Comparison of ENCODE assay signal across 1 cellular context in the genomic region with DNA sequence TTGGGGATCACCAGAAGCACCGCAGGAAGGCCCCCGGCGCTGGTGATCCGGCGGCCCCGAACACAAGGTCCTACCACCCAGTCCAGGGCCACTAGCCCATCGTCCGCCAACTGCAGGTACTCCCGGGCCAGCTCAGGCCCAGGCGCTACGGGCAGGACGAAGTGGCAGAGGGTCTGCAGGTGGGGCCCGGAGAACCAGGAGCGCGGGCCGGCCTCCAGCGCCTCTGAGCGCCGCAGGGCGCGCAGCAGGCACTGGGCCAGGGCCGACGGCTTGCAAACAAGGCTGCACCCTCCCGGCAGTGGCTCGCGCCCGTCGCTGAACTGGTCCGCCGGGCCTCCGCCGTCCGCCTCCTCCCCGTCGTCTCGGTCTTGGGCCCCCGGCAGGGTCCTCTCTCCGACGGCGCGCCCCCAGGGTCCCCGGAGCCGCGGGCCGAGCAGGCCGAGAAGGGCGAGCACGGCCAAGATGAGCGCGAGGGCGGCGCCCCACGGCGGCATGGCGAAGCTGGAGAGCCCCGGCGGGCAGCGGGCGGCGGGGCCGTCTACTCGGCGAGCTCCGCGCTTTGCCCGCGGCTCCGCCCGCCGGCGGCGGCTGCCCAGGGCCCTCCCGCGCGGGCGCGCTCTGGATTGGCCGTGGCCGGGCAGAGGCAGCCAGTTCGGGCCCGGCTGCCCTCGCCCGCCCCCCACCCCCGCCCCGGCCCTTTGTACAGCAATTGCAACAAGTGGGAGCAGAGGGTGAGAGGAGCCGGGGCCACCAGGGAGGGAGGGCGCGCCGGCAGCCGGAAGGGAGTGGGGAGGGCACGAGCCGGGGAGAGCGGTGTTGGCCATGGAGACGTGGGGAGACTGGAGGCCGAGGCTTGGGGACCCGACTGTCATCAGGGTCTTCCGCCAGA.
A peak's percentile ranks its signal among the peaks of the same experiment; 100 is the strongest.
TF ChIP-seq lines count a peak whose summit lies in the region.

TSS of gene ABHD15 (minus strand) at position 565 of the 889 bp plus-strand sequence. CDS start at position 494, 71 bp downstream.

TF ChIP-seq in HepG2, 621 proteins besides CTCF, POLR2A, EP300 and RAD21 (continued from another document and continues in another):
- TF ChIP-seq NFAT5 (CRISPR knock-in tag; IDR thresholded peaks at IDR 0.05) = 0 out of 2 replicates have a peak, but pooled peaks have one; percentile 31
- TF ChIP-seq KLF11 (CRISPR knock-in tag; IDR thresholded peaks at IDR 0.05) = no peak
- TF ChIP-seq, protein P1, sequence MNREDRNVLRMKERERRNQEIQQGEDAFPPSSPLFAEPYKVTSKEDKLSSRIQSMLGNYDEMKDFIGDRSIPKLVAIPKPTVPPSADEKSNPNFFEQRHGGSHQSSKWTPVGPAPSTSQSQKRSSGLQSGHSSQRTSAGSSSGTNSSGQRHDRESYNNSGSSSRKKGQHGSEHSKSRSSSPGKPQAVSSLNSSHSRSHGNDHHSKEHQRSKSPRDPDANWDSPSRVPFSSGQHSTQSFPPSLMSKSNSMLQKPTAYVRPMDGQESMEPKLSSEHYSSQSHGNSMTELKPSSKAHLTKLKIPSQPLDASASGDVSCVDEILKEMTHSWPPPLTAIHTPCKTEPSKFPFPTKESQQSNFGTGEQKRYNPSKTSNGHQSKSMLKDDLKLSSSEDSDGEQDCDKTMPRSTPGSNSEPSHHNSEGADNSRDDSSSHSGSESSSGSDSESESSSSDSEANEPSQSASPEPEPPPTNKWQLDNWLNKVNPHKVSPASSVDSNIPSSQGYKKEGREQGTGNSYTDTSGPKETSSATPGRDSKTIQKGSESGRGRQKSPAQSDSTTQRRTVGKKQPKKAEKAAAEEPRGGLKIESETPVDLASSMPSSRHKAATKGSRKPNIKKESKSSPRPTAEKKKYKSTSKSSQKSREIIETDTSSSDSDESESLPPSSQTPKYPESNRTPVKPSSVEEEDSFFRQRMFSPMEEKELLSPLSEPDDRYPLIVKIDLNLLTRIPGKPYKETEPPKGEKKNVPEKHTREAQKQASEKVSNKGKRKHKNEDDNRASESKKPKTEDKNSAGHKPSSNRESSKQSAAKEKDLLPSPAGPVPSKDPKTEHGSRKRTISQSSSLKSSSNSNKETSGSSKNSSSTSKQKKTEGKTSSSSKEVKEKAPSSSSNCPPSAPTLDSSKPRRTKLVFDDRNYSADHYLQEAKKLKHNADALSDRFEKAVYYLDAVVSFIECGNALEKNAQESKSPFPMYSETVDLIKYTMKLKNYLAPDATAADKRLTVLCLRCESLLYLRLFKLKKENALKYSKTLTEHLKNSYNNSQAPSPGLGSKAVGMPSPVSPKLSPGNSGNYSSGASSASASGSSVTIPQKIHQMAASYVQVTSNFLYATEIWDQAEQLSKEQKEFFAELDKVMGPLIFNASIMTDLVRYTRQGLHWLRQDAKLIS (CRISPR knock-in tag; IDR thresholded peaks at IDR 0.05) = no peak
- TF ChIP-seq, protein P2, sequence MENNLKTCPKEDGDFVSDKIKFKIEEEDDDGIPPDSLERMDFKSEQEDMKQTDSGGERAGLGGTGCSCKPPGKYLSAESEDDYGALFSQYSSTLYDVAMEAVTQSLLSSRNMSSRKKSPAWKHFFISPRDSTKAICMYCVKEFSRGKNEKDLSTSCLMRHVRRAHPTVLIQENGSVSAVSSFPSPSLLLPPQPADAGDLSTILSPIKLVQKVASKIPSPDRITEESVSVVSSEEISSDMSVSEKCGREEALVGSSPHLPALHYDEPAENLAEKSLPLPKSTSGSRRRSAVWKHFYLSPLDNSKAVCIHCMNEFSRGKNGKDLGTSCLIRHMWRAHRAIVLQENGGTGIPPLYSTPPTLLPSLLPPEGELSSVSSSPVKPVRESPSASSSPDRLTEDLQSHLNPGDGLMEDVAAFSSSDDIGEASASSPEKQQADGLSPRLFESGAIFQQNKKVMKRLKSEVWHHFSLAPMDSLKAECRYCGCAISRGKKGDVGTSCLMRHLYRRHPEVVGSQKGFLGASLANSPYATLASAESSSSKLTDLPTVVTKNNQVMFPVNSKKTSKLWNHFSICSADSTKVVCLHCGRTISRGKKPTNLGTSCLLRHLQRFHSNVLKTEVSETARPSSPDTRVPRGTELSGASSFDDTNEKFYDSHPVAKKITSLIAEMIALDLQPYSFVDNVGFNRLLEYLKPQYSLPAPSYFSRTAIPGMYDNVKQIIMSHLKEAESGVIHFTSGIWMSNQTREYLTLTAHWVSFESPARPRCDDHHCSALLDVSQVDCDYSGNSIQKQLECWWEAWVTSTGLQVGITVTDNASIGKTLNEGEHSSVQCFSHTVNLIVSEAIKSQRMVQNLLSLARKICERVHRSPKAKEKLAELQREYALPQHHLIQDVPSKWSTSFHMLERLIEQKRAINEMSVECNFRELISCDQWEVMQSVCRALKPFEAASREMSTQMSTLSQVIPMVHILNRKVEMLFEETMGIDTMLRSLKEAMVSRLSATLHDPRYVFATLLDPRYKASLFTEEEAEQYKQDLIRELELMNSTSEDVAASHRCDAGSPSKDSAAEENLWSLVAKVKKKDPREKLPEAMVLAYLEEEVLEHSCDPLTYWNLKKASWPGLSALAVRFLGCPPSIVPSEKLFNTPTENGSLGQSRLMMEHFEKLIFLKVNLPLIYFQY (CRISPR knock-in tag; IDR thresholded peaks at IDR 0.05; ENCODE audit: borderline replicate concordance) = no peak
- TF ChIP-seq HES4 (CRISPR knock-in tag; IDR thresholded peaks at IDR 0.05; ENCODE audit: borderline replicate concordance) = peak; percentile 46; the same call in 1 of the 2 replicates
- TF ChIP-seq ZNF335 (CRISPR knock-in tag; IDR thresholded peaks at IDR 0.05) = no peak
- TF ChIP-seq, protein P3, sequence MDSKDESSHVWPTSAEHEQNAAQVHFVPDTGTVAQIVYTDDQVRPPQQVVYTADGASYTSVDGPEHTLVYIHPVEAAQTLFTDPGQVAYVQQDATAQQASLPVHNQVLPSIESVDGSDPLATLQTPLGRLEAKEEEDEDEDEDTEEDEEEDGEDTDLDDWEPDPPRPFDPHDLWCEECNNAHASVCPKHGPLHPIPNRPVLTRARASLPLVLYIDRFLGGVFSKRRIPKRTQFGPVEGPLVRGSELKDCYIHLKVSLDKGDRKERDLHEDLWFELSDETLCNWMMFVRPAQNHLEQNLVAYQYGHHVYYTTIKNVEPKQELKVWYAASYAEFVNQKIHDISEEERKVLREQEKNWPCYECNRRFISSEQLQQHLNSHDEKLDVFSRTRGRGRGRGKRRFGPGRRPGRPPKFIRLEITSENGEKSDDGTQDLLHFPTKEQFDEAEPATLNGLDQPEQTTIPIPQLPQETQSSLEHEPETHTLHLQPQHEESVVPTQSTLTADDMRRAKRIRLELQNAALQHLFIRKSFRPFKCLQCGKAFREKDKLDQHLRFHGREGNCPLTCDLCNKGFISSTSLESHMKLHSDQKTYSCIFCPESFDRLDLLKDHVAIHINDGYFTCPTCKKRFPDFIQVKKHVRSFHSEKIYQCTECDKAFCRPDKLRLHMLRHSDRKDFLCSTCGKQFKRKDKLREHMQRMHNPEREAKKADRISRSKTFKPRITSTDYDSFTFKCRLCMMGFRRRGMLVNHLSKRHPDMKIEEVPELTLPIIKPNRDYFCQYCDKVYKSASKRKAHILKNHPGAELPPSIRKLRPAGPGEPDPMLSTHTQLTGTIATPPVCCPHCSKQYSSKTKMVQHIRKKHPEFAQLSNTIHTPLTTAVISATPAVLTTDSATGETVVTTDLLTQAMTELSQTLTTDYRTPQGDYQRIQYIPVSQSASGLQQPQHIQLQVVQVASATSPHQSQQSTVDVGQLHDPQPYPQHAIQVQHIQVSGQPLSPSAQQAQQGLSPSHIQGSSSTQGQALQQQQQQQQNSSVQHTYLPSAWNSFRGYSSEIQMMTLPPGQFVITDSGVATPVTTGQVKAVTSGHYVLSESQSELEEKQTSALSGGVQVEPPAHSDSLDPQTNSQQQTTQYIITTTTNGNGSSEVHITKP (CRISPR knock-in tag; IDR thresholded peaks at IDR 0.05; ENCODE audit: low read depth) = no peak
- no peak for TF ChIP-seq ZNF12 (CRISPR knock-in tag; IDR thresholded peaks at IDR 0.05)
- TF ChIP-seq, protein P4, sequence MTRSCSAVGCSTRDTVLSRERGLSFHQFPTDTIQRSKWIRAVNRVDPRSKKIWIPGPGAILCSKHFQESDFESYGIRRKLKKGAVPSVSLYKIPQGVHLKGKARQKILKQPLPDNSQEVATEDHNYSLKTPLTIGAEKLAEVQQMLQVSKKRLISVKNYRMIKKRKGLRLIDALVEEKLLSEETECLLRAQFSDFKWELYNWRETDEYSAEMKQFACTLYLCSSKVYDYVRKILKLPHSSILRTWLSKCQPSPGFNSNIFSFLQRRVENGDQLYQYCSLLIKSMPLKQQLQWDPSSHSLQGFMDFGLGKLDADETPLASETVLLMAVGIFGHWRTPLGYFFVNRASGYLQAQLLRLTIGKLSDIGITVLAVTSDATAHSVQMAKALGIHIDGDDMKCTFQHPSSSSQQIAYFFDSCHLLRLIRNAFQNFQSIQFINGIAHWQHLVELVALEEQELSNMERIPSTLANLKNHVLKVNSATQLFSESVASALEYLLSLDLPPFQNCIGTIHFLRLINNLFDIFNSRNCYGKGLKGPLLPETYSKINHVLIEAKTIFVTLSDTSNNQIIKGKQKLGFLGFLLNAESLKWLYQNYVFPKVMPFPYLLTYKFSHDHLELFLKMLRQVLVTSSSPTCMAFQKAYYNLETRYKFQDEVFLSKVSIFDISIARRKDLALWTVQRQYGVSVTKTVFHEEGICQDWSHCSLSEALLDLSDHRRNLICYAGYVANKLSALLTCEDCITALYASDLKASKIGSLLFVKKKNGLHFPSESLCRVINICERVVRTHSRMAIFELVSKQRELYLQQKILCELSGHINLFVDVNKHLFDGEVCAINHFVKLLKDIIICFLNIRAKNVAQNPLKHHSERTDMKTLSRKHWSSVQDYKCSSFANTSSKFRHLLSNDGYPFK (CRISPR knock-in tag; IDR thresholded peaks at IDR 0.05; ENCODE audit: borderline replicate concordance) = no peak
- no peak for TF ChIP-seq ZNF75D (CRISPR knock-in tag; IDR thresholded peaks at IDR 0.05; ENCODE audit: borderline replicate concordance)
- no peak; the same call in 1 of the 2 replicates for TF ChIP-seq MYC (CRISPR knock-in tag; IDR thresholded peaks at IDR 0.05; ENCODE audit: borderline replicate concordance)
- no peak for TF ChIP-seq RXRB (CRISPR knock-in tag; IDR thresholded peaks at IDR 0.05; ENCODE audit: borderline replicate concordance)
- TF ChIP-seq TOPORS (CRISPR knock-in tag; IDR thresholded peaks at IDR 0.05) = 0 out of 2 replicates have a peak, but pooled peaks have one; percentile 48
- no peak for TF ChIP-seq CREBL2 (CRISPR knock-in tag; IDR thresholded peaks at IDR 0.05; ENCODE audit: borderline replicate concordance)
- no peak for TF ChIP-seq ZBTB21 (CRISPR knock-in tag; IDR thresholded peaks at IDR 0.05)
